10 cellular contexts compared by ENCODE assay signal in the genomic region with DNA sequence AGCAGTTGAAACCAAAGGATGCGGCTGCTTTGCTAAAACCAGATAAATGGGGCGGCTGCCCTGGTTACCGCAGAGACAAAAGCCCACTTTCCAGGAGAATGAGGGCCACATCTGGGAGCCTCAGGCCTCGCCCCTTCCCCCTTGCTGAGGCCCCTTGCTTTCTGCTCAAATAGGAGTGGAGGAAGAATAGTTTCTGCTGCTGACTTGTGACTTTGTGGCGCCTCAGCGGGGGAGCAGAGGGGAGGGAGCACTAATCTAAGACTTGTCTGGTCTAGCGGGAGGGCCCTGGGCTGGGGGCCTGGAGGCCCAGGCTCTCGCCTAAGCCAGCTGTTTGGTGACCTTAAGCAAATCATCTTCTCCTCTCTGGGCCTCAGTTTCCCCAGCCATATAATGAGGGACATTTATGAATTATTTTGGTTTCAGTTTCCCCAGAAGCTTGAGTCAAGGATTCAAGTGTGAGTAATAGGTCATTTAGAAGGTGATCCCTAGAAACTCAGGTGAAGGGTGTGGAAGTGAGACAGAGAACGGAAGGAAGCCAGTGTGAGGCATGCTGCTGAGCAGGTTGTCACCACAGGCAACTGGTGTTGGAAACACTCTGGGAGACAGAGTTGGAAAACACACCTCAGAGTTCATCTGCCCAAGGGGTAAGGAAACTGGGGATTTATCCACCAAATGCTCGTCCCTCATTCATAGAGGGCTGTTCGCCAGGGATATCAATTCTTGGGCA. TPM values are rescaled to one million over a fixed set of nuclear protein-coding genes. Genes with fewer than 3 reads are reported as not detected.
DNase-seq lines count a peak whose midpoint lies in the region; ATAC-seq and TF ChIP-seq lines count a peak whose summit lies in the region.
"Had no signal": no experiment of that assay in that cellular context is flagged by ENCODE, and none has a peak within 500 bp of the region (broad histone marks: within the 10 kb centered on the region; RNA-seq: fewer than 3 reads in every experiment).

No MANE protein-coding gene starts in this region.

- H3K79me2 ChIP-seq in DND-41 (ENCODE audit: insufficient read depth, low read length) = no peaks in the 10 kb centered on the region
- no peaks in the 10 kb centered on the region for H3K79me2 ChIP-seq in Loucy (ENCODE audit: insufficient read depth, low read length)

- peaks cover 22 to 36% of the 10 kb centered on the region in 2 donors for H3K4me1 Mint-ChIP-seq in natural killer cell
- peaks cover 12% of the 10 kb centered on the region for H3K4me1 Mint-ChIP-seq in HFFc6 (ENCODE audit: low read depth)

- no peaks in the 10 kb centered on the region for H3K9me2 ChIP-seq in Loucy (replicated peaks; ENCODE audit: low read depth, low read length)

- H3K4me2 ChIP-seq in DND-41 (ENCODE audit: insufficient read depth, low read length) (no peak overlapping the region), Loucy (ENCODE audit: low read depth, low read length, poor library complexity, severe bottlenecking) (peak overlapping the region; percentile 67)

- intact Hi-C loops in natural killer cell (cut with micrococcal nuclease) = no loop called here

- H3K27me3 ChIP-seq in DND-41 (ENCODE audit: insufficient read depth, low read length, poor library complexity) (peaks cover 5% of the 10 kb centered on the region), Loucy (ENCODE audit: insufficient read depth, low read length, poor library complexity, severe bottlenecking) (no peaks in the 10 kb centered on the region)

- H3K9me3 ChIP-seq in DND-41 (ENCODE audit: insufficient read depth, low read length, severe bottlenecking) = no peaks in the 10 kb centered on the region
- H3K9me3 ChIP-seq in Loucy (ENCODE audit: insufficient read depth, low read depth, low read length) = no peaks in the 10 kb centered on the region

- no peaks in the 10 kb centered on the region for H3K36me3 Mint-ChIP-seq in natural killer cell
- H3K36me3 Mint-ChIP-seq in HFFc6 (ENCODE audit: low read depth) = no peaks in the 10 kb centered on the region

- no peak overlapping the region for H3K9ac ChIP-seq in DND-41 (ENCODE audit: low read depth, low read length)
- peak overlapping the region; percentile 60 for H3K9ac ChIP-seq in Loucy (ENCODE audit: low read depth, low read length, poor library complexity, severe bottlenecking)

- H3K27me3 Mint-ChIP-seq in natural killer cell (ENCODE audit: low read depth in 2 of 2) (peaks cover 3 to 17% of the 10 kb centered on the region in 2 donors), HFFc6 (ENCODE audit: insufficient read depth) (peaks cover 2% of the 10 kb centered on the region)

- no peak overlapping the region for H2AFZ ChIP-seq in DND-41 (ENCODE audit: low read depth, low read length)
- H2AFZ ChIP-seq in Loucy (ENCODE audit: low read length) = 0 out of 2 replicates have a peak overlapping the region, but pooled peaks have one; percentile 51

- no peak for TF ChIP-seq CTCF in DND-41 (IDR thresholded peaks at IDR 0.05; ENCODE audit: borderline replicate concordance, extremely low read depth, low read length, poor library complexity, severe bottlenecking)
- TF ChIP-seq CTCF in Loucy (conservative IDR thresholded peaks at IDR 0.05; ENCODE audit: low read length) = no peak
- no peak for TF ChIP-seq CTCF in natural killer cell (IDR thresholded peaks at IDR 0.05)
- no peak for TF ChIP-seq CTCF in HFFc6 (IDR thresholded peaks at IDR 0.05)

- no peak overlapping the region for H3K27ac ChIP-seq in DND-41 (ENCODE audit: low read length)

- DNase-seq in DND-41 (peak; percentile 11), ecto neural progenitor cell (ENCODE audit: low spot score) (peak; percentile 79), natural killer cell (no peak), HFFc6 (no peak), mesenteric fat pad (ENCODE audit: low spot score) (no peak), glomerular visceral epithelial cell (ENCODE audit: extremely low spot score) (no peak)
- DNase-seq: effector CD8-positive, alpha-beta T cell; EL had no signal

- no peaks in the 10 kb centered on the region for H3K36me3 ChIP-seq in DND-41 (ENCODE audit: insufficient read depth, low read length)
- no peaks in the 10 kb centered on the region for H3K36me3 ChIP-seq in Loucy (ENCODE audit: insufficient read depth, low read length)

- ATAC-seq in DND-41 (ENCODE audit: insufficient read depth, low read depth) (no peak), natural killer cell (peak in 1 of 3 donors; percentile 47), HG02678 (IDR thresholded peaks at IDR 0.05; ENCODE audit: unreplicated experiment) (no peak)

- no peaks in the 10 kb centered on the region for H3F3A ChIP-seq in Loucy (ENCODE audit: low read depth)

- no peak overlapping the region for H3K4me3 ChIP-seq in DND-41 (ENCODE audit: low read depth in 1 of 2, low read length in 2 of 2)
- H3K4me3 ChIP-seq in Loucy (ENCODE audit: low read length, poor library complexity, severe bottlenecking) = peak overlapping the region; percentile 45

- H3K9me3 Mint-ChIP-seq in natural killer cell (no peaks in the 10 kb centered on the region), HFFc6 (no peaks in the 10 kb centered on the region)

- peak overlapping the region; percentile 54 to 75 for H3K27ac Mint-ChIP-seq in natural killer cell
- H3K27ac Mint-ChIP-seq in HFFc6 = no peak overlapping the region

- H3K4me3 Mint-ChIP-seq in natural killer cell = peak overlapping the region; percentile 79
- no peak overlapping the region for H3K4me3 Mint-ChIP-seq in HFFc6

- H3K4me1 ChIP-seq in DND-41 (ENCODE audit: insufficient read depth, low read length) (no peaks in the 10 kb centered on the region), Loucy (ENCODE audit: insufficient read depth, low read length, poor library complexity, severe bottlenecking) (peaks cover 12% of the 10 kb centered on the region)

- H4K20me1 ChIP-seq in DND-41 (ENCODE audit: insufficient read depth, low read length) (no peaks in the 10 kb centered on the region), Loucy (ENCODE audit: insufficient read depth, low read length, poor library complexity, severe bottlenecking) (no peaks in the 10 kb centered on the region)

RNA-seq across cellular contexts. Expression of gene SMAD3, which starts 25.9 kb away (rescaled TPM):
- 10 to 100 TPM; 47.1 to 72.6 (median 63.0) TPM for total RNA-seq in natural killer cell
- total RNA-seq in HFFc6 (2021; fragmentation: NEBNext Ultra II Directional; extraction: Animal tissue kit (Norgen Biotek cat#: 25700)) = 100 to 1,000 TPM in 4 of 6 experiments, 10 to 100 TPM in 2; 54.3 to 132 (median 118) TPM
- total RNA-seq in mesenteric fat pad = 71.9 TPM

Comparison
In these comparisons a context has a peak if more than half of its experiments do, and no peak if none do; other contexts are left out.
1. DNase-seq: peak in DND-41 (single experiment) and ecto neural progenitor cell (single experiment); none in natural killer cell (single experiment), HFFc6 (single experiment), mesenteric fat pad (single experiment) and glomerular visceral epithelial cell (single experiment).